ENCODE assay signal across 19 cellular contexts in the genomic region with DNA sequence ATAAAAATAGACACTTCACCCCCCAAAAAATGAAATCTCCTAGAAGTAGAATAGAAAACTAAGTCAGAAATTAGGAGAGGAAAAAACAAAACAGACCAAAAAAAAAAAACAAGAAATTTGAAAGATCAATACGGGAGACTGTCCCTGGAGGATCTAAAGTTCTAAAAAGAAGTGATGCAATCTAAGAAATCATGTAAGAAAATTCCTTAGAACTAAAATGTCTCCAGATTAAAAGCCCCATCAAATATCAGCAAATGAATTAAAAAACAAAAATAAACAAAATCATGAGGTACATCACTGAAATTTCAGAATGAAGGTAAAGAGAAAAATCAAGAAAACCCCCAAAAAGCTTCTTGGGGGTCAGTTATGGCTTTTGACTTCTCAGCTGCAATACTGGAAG.
"Had no signal": no experiment of that assay in that cellular context is flagged by ENCODE, and none has a peak within 500 bp of the region (broad histone marks: within the 10 kb centered on the region; RNA-seq: fewer than 3 reads in every experiment).

No MANE protein-coding gene starts in this region.

- H3K27ac Mint-ChIP-seq: activated CD4-positive, alpha-beta T cell treated with anti-CD3 and anti-CD28 coated beads for 36 hours; activated naive CD8-positive, alpha-beta T cell; activated T-helper 17 cell treated with anti-CD3 and anti-CD28 coated beads, Interleukin-2, amount 50 U/mL, for 72 hours; stimulated activated memory B cell treated with anti-CD40 and anti-IgM and Interleukin-4, amounts not matched to agents 10 μg/mL and 1 μg/mL and 100 μg/mL, for 72 hours had no signal

- H3K27me3 Mint-ChIP-seq: activated CD4-positive, alpha-beta T cell treated with anti-CD3 and anti-CD28 coated beads for 36 hours; activated naive CD8-positive, alpha-beta T cell; activated T-helper 17 cell treated with anti-CD3 and anti-CD28 coated beads, Interleukin-2, amount 50 U/mL, for 72 hours; naive thymus-derived CD8-positive, alpha-beta T cell; stimulated activated memory B cell treated with anti-CD40 and anti-IgM and Interleukin-4, amounts not matched to agents 10 μg/mL and 1 μg/mL and 100 μg/mL, for 72 hours had no signal

- ATAC-seq: activated CD4-positive, alpha-beta T cell treated with anti-CD3 and anti-CD28 coated beads for 36 hours; activated T-helper 17 cell treated with anti-CD3 and anti-CD28 coated beads, Interleukin-2, amount 50 U/mL, for 72 hours; left lobe of liver; lower lobe of right lung; naive thymus-derived CD8-positive, alpha-beta T cell; stimulated activated memory B cell treated with anti-CD40 and anti-IgM and Interleukin-4, amounts not matched to agents 10 μg/mL and 1 μg/mL and 100 μg/mL, for 72 hours had no signal

- H3K4me3 Mint-ChIP-seq: activated CD4-positive, alpha-beta T cell treated with anti-CD3 and anti-CD28 coated beads for 36 hours; activated naive CD8-positive, alpha-beta T cell; activated T-helper 17 cell treated with anti-CD3 and anti-CD28 coated beads, Interleukin-2, amount 50 U/mL, for 72 hours; immature natural killer cell; stimulated activated memory B cell treated with anti-CD40 and anti-IgM and Interleukin-4, amounts not matched to agents 10 μg/mL and 1 μg/mL and 100 μg/mL, for 72 hours had no signal

- H3K36me3 Mint-ChIP-seq: immature natural killer cell had no signal

- DNase-seq: activated CD4-positive, alpha-beta T cell treated with anti-CD3 and anti-CD28 coated beads for 36 hours; activated CD4-positive, alpha-beta T cell treated with anti-CD3 and anti-CD28 coated beads, Interleukin-2, amount 50 U/mL, for 48 hours; amygdala; cerebellar nuclear complex; cortex of kidney; erythroblast; foreskin melanocyte; glutamatergic neuron; immature natural killer cell; lower lobe of right lung; naive thymus-derived CD8-positive, alpha-beta T cell; right lobe of liver; stimulated activated CD4-positive, alpha-beta T cell treated with anti-CD3 and anti-CD28 coated beads, Interleukin-2, amount 100 ng/mL, for 24 hours; stomach; T-helper 9 cell had no signal

- H3K9me3 Mint-ChIP-seq: activated T-helper 17 cell treated with anti-CD3 and anti-CD28 coated beads, Interleukin-2, amount 50 U/mL, for 72 hours; immature natural killer cell; naive thymus-derived CD8-positive, alpha-beta T cell; stimulated activated memory B cell treated with anti-CD40 and anti-IgM and Interleukin-4, amounts not matched to agents 10 μg/mL and 1 μg/mL and 100 μg/mL, for 72 hours had no signal
